In the genomic region with DNA sequence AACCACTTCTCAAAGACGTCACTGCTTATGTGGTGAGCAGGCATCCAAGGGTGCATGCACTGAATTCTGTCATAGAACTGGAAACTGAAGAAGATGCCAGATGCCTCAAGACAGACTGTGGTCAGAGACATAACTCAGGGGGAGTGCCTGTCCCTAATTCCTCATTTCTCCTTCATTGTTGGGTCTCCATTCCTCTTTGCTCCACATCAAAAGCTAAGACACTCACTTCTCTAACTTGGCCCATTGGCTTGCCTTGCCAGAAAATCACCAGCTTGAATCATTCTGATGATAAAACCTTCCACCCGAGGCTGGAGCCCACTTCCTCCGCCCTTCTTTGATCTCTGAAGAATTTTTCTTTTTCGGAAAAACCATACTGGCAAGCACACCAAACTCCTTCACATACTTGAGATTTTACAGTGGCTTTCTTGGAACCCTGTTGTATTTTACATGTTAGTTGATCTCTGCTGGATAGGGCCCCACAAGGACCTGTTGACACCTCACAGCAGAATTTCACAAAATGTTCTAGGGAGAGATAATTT, we compare ENCODE assay signal across 27 cellular contexts.
DNase-seq lines count a peak whose midpoint lies in the region; ATAC-seq, FAIRE-seq and TF ChIP-seq lines count a peak whose summit lies in the region.
"Had no signal": no experiment of that assay in that cellular context is flagged by ENCODE, and none has a peak within 500 bp of the region (broad histone marks: within the 10 kb centered on the region; RNA-seq: fewer than 3 reads in every experiment).

No MANE protein-coding gene starts in this region.

- H3K27ac ChIP-seq in astrocyte (ENCODE audit: low read depth, low read length) (peak overlapping the region; percentile 68), thyroid gland (no peak overlapping the region)
- H3K27ac ChIP-seq in CD8-positive, alpha-beta memory T cell (ENCODE audit: low read depth, low read length) = no peak overlapping the region

- H3K9me3 Mint-ChIP-seq in astrocyte (ENCODE audit: unreplicated experiment) = no peaks in the 10 kb centered on the region
- H3K9me3 Mint-ChIP-seq in CD8-positive, alpha-beta memory T cell = no peaks in the 10 kb centered on the region
- no peaks in the 10 kb centered on the region for H3K9me3 Mint-ChIP-seq in activated CD4-positive, alpha-beta T cell treated with anti-CD3 and anti-CD28 coated beads for 36 hours (ENCODE audit: low read depth)
- H3K9me3 Mint-ChIP-seq: activated T-helper 2 cell treated with anti-CD3 and anti-CD28 coated beads, Interferon-gamma antibody, Interleukin-2, Interleukin-4, amounts not matched to agents 10 μg/mL and 5 μg/mL and 100 μg/mL, durations not matched to agents 14 hours and 24 hours and 36 hours; HFFc6; stimulated activated effector memory CD8-positive, alpha-beta T cell treated with anti-CD3 and anti-CD28 coated beads, Interleukin-12 subunit alpha, Interleukin-12 subunit beta, amount 100 ng/mL, for 72 hours had no signal

- H3K4me1 Mint-ChIP-seq in astrocyte (ENCODE audit: low read depth, unreplicated experiment) = peaks cover 33% of the 10 kb centered on the region
- H3K4me1 Mint-ChIP-seq in CD8-positive, alpha-beta memory T cell = no peaks in the 10 kb centered on the region
- H3K4me1 Mint-ChIP-seq in activated CD4-positive, alpha-beta T cell treated with anti-CD3 and anti-CD28 coated beads for 36 hours = no peaks in the 10 kb centered on the region
- H3K4me1 Mint-ChIP-seq: stimulated activated effector memory CD8-positive, alpha-beta T cell treated with anti-CD3 and anti-CD28 coated beads, Interleukin-12 subunit alpha, Interleukin-12 subunit beta, amount 100 ng/mL, for 72 hours had no signal

- no peaks in the 10 kb centered on the region for H3K27me3 Mint-ChIP-seq in astrocyte (ENCODE audit: low read depth, unreplicated experiment)
- H3K27me3 Mint-ChIP-seq in CD8-positive, alpha-beta memory T cell = peaks cover 3 to 6% of the 10 kb centered on the region in 2 donors
- H3K27me3 Mint-ChIP-seq in activated CD4-positive, alpha-beta T cell treated with anti-CD3 and anti-CD28 coated beads for 36 hours = peaks cover 1% of the 10 kb centered on the region

- DNase-seq in GM04504 (ENCODE audit: low read depth) (peak; percentile 37), astrocyte (ENCODE audit: low read depth) (peak; percentile 99), left cardiac atrium (no peak), sciatic nerve (ENCODE audit: low spot score) (no peak), thyroid gland (no peak)
- no peak for DNase-seq in CD8-positive, alpha-beta memory T cell
- DNase-seq in activated CD4-positive, alpha-beta T cell treated with anti-CD3 and anti-CD28 coated beads for 36 hours = no peak
- DNase-seq: activated CD4-positive, alpha-beta T cell treated with anti-CD3 and anti-CD28 coated beads for 1 hour; AML-193; cerebellar nuclear complex; COR-L47; effector CD8-positive, alpha-beta T cell; HFFc6; hypothalamus; midbrain; NCI-H187 treated with DMSO at 0.1 percent for 48 hours; NCI-H446 treated with DMSO at 0.1 percent for 48 hours; NK-92 treated with Interleukin-12 subunit alpha and Interleukin-12 subunit beta, amount 100 ng/mL, for 24 hours; SK-N-SH; stimulated activated CD4-positive, alpha-beta T cell treated with anti-CD3 and anti-CD28 coated beads, Interleukin-15, amount 100 ng/mL, for 24 hours; T-helper 9 cell had no signal

- H3K9ac ChIP-seq in astrocyte (ENCODE audit: low read length) = no peak overlapping the region
- H3K9ac ChIP-seq: SK-N-SH had no signal

- peak; percentile 75 to 78 for ATAC-seq in left cardiac atrium
- peak; percentile 76 for ATAC-seq in sciatic nerve
- no peak for ATAC-seq in HG02981 (IDR thresholded peaks at IDR 0.05; ENCODE audit: unreplicated experiment)
- ATAC-seq in activated CD4-positive, alpha-beta T cell treated with anti-CD3 and anti-CD28 coated beads for 36 hours = no peak
- ATAC-seq: K562; stimulated activated effector memory CD8-positive, alpha-beta T cell treated with anti-CD3 and anti-CD28 coated beads, Interleukin-12 subunit alpha, Interleukin-12 subunit beta, amount 100 ng/mL, for 72 hours had no signal

- H3K9me3 ChIP-seq in astrocyte (ENCODE audit: insufficient read depth, low read depth, low read length) = no peaks in the 10 kb centered on the region
- no peaks in the 10 kb centered on the region for H3K9me3 ChIP-seq in CD8-positive, alpha-beta memory T cell (ENCODE audit: low read length)
- no peaks in the 10 kb centered on the region for H3K9me3 ChIP-seq in thyroid gland
- H3K9me3 ChIP-seq: SK-N-SH had no signal

- H3K4me1 ChIP-seq in astrocyte (ENCODE audit: insufficient read depth, low read length) (peaks cover 16% of the 10 kb centered on the region), thyroid gland (no peaks in the 10 kb centered on the region)
- H3K4me1 ChIP-seq in CD8-positive, alpha-beta memory T cell (ENCODE audit: insufficient read depth, low read length) = no peaks in the 10 kb centered on the region

- no peak for TF ChIP-seq POLR2A in thyroid gland (IDR thresholded peaks at IDR 0.05)

- intact Hi-C loops in left cardiac atrium (cut with DNase I) = no loop called here
- intact Hi-C loops in sciatic nerve (cut with DNase I) = no loop called here
- intact Hi-C loops in thyroid gland (cut with DNase I) = no loop called here
- intact Hi-C loops in activated CD4-positive, alpha-beta T cell treated with anti-CD3 and anti-CD28 coated beads for 36 hours (cut with DNase I, micrococcal nuclease) = no loop called here

- no peak for FAIRE-seq in astrocyte (lab: Jason Lieb, UNC)
- FAIRE-seq: K562, keratinocyte, RCC 7860 had no signal

- H3K79me2 ChIP-seq in astrocyte (ENCODE audit: insufficient read depth, low read length) = no peaks in the 10 kb centered on the region

- no peak overlapping the region for H3K4me3 Mint-ChIP-seq in astrocyte (ENCODE audit: unreplicated experiment)
- no peak overlapping the region for H3K4me3 Mint-ChIP-seq in CD8-positive, alpha-beta memory T cell
- H3K4me3 Mint-ChIP-seq in activated CD4-positive, alpha-beta T cell treated with anti-CD3 and anti-CD28 coated beads for 36 hours = no peak overlapping the region
- H3K4me3 Mint-ChIP-seq: HFFc6; stimulated activated effector memory CD8-positive, alpha-beta T cell treated with anti-CD3 and anti-CD28 coated beads, Interleukin-12 subunit alpha, Interleukin-12 subunit beta, amount 100 ng/mL, for 72 hours had no signal

- no peak overlapping the region for H2AFZ ChIP-seq in astrocyte (ENCODE audit: low read depth, low read length)

- no peaks in the 10 kb centered on the region for H4K20me1 ChIP-seq in astrocyte (ENCODE audit: insufficient read depth, low read length)

- WGBS in thyroid gland, 2 donors = 78 to 83% methylated on average over 4 of the region's 4 CpGs

- H3K27ac Mint-ChIP-seq in astrocyte (ENCODE audit: unreplicated experiment) = peak overlapping the region; percentile 83
- H3K27ac Mint-ChIP-seq in CD8-positive, alpha-beta memory T cell = no peak overlapping the region
- H3K27ac Mint-ChIP-seq in activated CD4-positive, alpha-beta T cell treated with anti-CD3 and anti-CD28 coated beads for 36 hours = no peak overlapping the region
- H3K27ac Mint-ChIP-seq: activated T-helper 2 cell treated with anti-CD3 and anti-CD28 coated beads, Interferon-gamma antibody, Interleukin-2, Interleukin-4, amounts not matched to agents 10 μg/mL and 5 μg/mL and 100 μg/mL, durations not matched to agents 14 hours and 24 hours and 36 hours; HFFc6; stimulated activated effector memory CD8-positive, alpha-beta T cell treated with anti-CD3 and anti-CD28 coated beads, Interleukin-12 subunit alpha, Interleukin-12 subunit beta, amount 100 ng/mL, for 72 hours had no signal

- no peak overlapping the region for H3K4me3 ChIP-seq in astrocyte (ENCODE audit: insufficient read depth, low read depth, low read length)
- no peak overlapping the region for H3K4me3 ChIP-seq in CD8-positive, alpha-beta memory T cell (ENCODE audit: low read length)
- H3K4me3 ChIP-seq in thyroid gland (replicated peaks in 1 of 3) = no peak overlapping the region
- H3K4me3 ChIP-seq: K562 had no signal

- H3K36me3 ChIP-seq in astrocyte (ENCODE audit: insufficient read depth, low read length) (peaks cover 22% of the 10 kb centered on the region), thyroid gland (no peaks in the 10 kb centered on the region)
- no peaks in the 10 kb centered on the region for H3K36me3 ChIP-seq in CD8-positive, alpha-beta memory T cell (ENCODE audit: insufficient read depth, low read length)

- no peaks in the 10 kb centered on the region for H3K27me3 ChIP-seq in astrocyte (ENCODE audit: insufficient read depth, low read length)
- H3K27me3 ChIP-seq in CD8-positive, alpha-beta memory T cell (ENCODE audit: insufficient read depth, low read length, poor library complexity, severe bottlenecking) = no peaks in the 10 kb centered on the region
- H3K27me3 ChIP-seq in thyroid gland = no peaks in the 10 kb centered on the region

- peaks cover 3% of the 10 kb centered on the region for H3K36me3 Mint-ChIP-seq in astrocyte (ENCODE audit: low read depth, unreplicated experiment)
- no peaks in the 10 kb centered on the region for H3K36me3 Mint-ChIP-seq in CD8-positive, alpha-beta memory T cell
- no peaks in the 10 kb centered on the region for H3K36me3 Mint-ChIP-seq in activated CD4-positive, alpha-beta T cell treated with anti-CD3 and anti-CD28 coated beads for 36 hours (ENCODE audit: low read depth)
- H3K36me3 Mint-ChIP-seq: stimulated activated effector memory CD8-positive, alpha-beta T cell treated with anti-CD3 and anti-CD28 coated beads, Interleukin-12 subunit alpha, Interleukin-12 subunit beta, amount 100 ng/mL, for 72 hours had no signal

- H3K4me2 ChIP-seq in astrocyte (ENCODE audit: low read length) = no peak overlapping the region
- H3K4me2 ChIP-seq: SK-N-SH had no signal

- no peak for TF ChIP-seq CTCF in astrocyte (IDR thresholded peaks at IDR 0.05; ENCODE audit: insufficient read depth, low read depth, low read length)
- no peak for TF ChIP-seq CTCF in thyroid gland (IDR thresholded peaks at IDR 0.05)

- POLR2A ChIA-PET in CD8-positive, alpha-beta memory T cell (lab: Charles Lee) = no interaction called here
- POLR2A ChIA-PET in activated CD4-positive, alpha-beta T cell treated with anti-CD3 and anti-CD28 coated beads for 36 hours (lab: Charles Lee) = no interaction called here

- CTCF ChIA-PET in CD8-positive, alpha-beta memory T cell (lab: Charles Lee) = no interaction called here
- CTCF ChIA-PET in activated CD4-positive, alpha-beta T cell treated with anti-CD3 and anti-CD28 coated beads for 36 hours (lab: Charles Lee) = no interaction called here

Comparison
In these comparisons a context has a peak if more than half of its experiments do, and no peak if none do; other contexts are left out.
1. DNase-seq: peak in GM04504 (single experiment) and astrocyte (single experiment); none in left cardiac atrium (single experiment), sciatic nerve (single experiment), CD8-positive, alpha-beta memory T cell (0 of 5), thyroid gland (0 of 2) and activated CD4-positive, alpha-beta T cell treated with anti-CD3 and anti-CD28 coated beads for 36 hours (single experiment).
2. ATAC-seq: peak in left cardiac atrium (2 of 2) and sciatic nerve (single experiment); none in HG02981 (single experiment) and activated CD4-positive, alpha-beta T cell treated with anti-CD3 and anti-CD28 coated beads for 36 hours (single experiment).